Comparison of ENCODE assay signal across 11 cellular contexts in genomic region chr7:39130740-39131538, GRCh38.
A peak's percentile ranks its signal among the peaks of the same experiment; 100 is the strongest.
DNase-seq lines count a peak whose midpoint lies in the region; ATAC-seq and TF ChIP-seq lines count a peak whose summit lies in the region.
"Had no signal": no experiment of that assay in that cellular context is flagged by ENCODE, and none has a peak within 500 bp of the region (broad histone marks: within the 10 kb centered on the region; RNA-seq: fewer than 3 reads in every experiment).

No MANE protein-coding gene starts in this region.

- no peak overlapping the region for H3K14ac ChIP-seq in H9 (ENCODE audit: insufficient read depth, low read length)

- no peak overlapping the region for H2AFZ ChIP-seq in H9 (ENCODE audit: low read length)

- no peak overlapping the region for H3K18ac ChIP-seq in H9 (ENCODE audit: insufficient read length, low read depth, low read length)

- no peak overlapping the region for H3K23ac ChIP-seq in H9 (ENCODE audit: insufficient read length, low read depth, low read length)

- H4K8ac ChIP-seq in H9 (replicated peaks; ENCODE audit: insufficient read length, low read depth, low read length): no peak overlapping the region

- H4K20me1 ChIP-seq in H9 (ENCODE audit: control insufficient read depth, insufficient read depth, insufficient read length): no peaks in the 10 kb centered on the region

- TF ChIP-seq CTCF in right lobe of liver (IDR thresholded peaks at IDR 0.05) (no peak), sigmoid colon (IDR thresholded peaks at IDR 0.05) (no peak), suprapubic skin (IDR thresholded peaks at IDR 0.05) (no peak), H9 (conservative IDR thresholded peaks at IDR 0.05) (no peak)

- no peaks in the 10 kb centered on the region for H3K79me1 ChIP-seq in H9 (ENCODE audit: insufficient read depth, low read depth, low read length, poor library complexity, severe bottlenecking)

- 0 out of 3 replicates have a peak, but pooled peaks have one; percentile 24 for ATAC-seq in SK-N-SH treated with all-trans-retinoic acid at 6 μM for 48 hours
- ATAC-seq in right lobe of liver: peak; percentile 33 to 83 (median 44)

- no peak overlapping the region for H2BK5ac ChIP-seq in H9 (ENCODE audit: insufficient read length, low read length)

- H2BK15ac ChIP-seq in H9 (ENCODE audit: low read depth, low read length): no peak overlapping the region

- intact Hi-C loops in right lobe of liver (cut with DNase I) (no loop called here), sigmoid colon (cut with DNase I) (no loop called here)

- H2BK20ac ChIP-seq in H9 (ENCODE audit: low read depth, low read length, poor library complexity, severe bottlenecking): no peak overlapping the region

- H3K36me3 Mint-ChIP-seq in IgD-negative memory B cell (no peaks in the 10 kb centered on the region), H9 (ENCODE audit: insufficient read depth in 1 of 3, low read depth in 3 of 3) (no peaks in the 10 kb centered on the region)
- H3K36me3 Mint-ChIP-seq: mesothelial cell of epicardium had no signal

- no peaks in the 10 kb centered on the region for H3K79me2 ChIP-seq in H9 (ENCODE audit: insufficient read depth, low read length)

- no peak overlapping the region for H4K5ac ChIP-seq in H9 (ENCODE audit: insufficient read length, low read depth, low read length)

- H3K56ac ChIP-seq in H9 (ENCODE audit: insufficient read length, low read depth, low read length): no peak overlapping the region

- no peak overlapping the region for H3K4me2 ChIP-seq in H9 (ENCODE audit: insufficient read depth, insufficient read length, low read length)

- H3K27ac Mint-ChIP-seq in IgD-negative memory B cell (peak overlapping the region in 1 of 3 donors; percentile 71), H9 (no peak overlapping the region)
- H3K27ac Mint-ChIP-seq: mesothelial cell of epicardium had no signal

- H3K4me1 Mint-ChIP-seq in IgD-negative memory B cell (no peaks in the 10 kb centered on the region), H9 (peaks cover 8% of the 10 kb centered on the region in 2 experiments; a peak in 3 of 4 replicates)
- H3K4me1 Mint-ChIP-seq: mesothelial cell of epicardium had no signal

- no peak overlapping the region for H2AK5ac ChIP-seq in H9 (ENCODE audit: insufficient read length, low read length)

- no peak overlapping the region for H2BK120ac ChIP-seq in H9 (ENCODE audit: low read depth, low read length, poor library complexity, severe bottlenecking)

- H3K9me3 ChIP-seq in right lobe of liver: no peaks in the 10 kb centered on the region
- no peaks in the 10 kb centered on the region for H3K9me3 ChIP-seq in sigmoid colon
- H3K9me3 ChIP-seq in suprapubic skin: no peaks in the 10 kb centered on the region
- H3K9me3 ChIP-seq in H9 (ENCODE audit: control insufficient read depth, low read depth, low read length): no peaks in the 10 kb centered on the region
- H3K9me3 ChIP-seq: transverse colon had no signal

- H3K23me2 ChIP-seq in H9 (ENCODE audit: insufficient read length, low read depth, low read length, poor library complexity, severe bottlenecking): no peaks in the 10 kb centered on the region

- peaks cover 9% of the 10 kb centered on the region for H3K27me3 Mint-ChIP-seq in IgD-negative memory B cell
- H3K27me3 Mint-ChIP-seq in H9 (ENCODE audit: low read depth): no peaks in the 10 kb centered on the region

- no peaks in the 10 kb centered on the region for H3K4me1 ChIP-seq in right lobe of liver
- H3K4me1 ChIP-seq in sigmoid colon: no peaks in the 10 kb centered on the region
- H3K4me1 ChIP-seq in suprapubic skin: no peaks in the 10 kb centered on the region
- no peaks in the 10 kb centered on the region for H3K4me1 ChIP-seq in H9 (ENCODE audit: insufficient read depth, low read length)
- H3K4me1 ChIP-seq: transverse colon had no signal

- H3K9me3 Mint-ChIP-seq in IgD-negative memory B cell (peaks cover 0 to 2% (median 0%) of the 10 kb centered on the region in 3 donors), H9 (no peaks in the 10 kb centered on the region; a peak in 1 of 5 replicates)
- H3K9me3 Mint-ChIP-seq: mesothelial cell of epicardium had no signal

- H3K27me3 ChIP-seq in right lobe of liver (no peaks in the 10 kb centered on the region), sigmoid colon (no peaks in the 10 kb centered on the region), suprapubic skin (peaks cover 7% of the 10 kb centered on the region), H9 (ENCODE audit: insufficient read depth, low read length) (no peaks in the 10 kb centered on the region)
- H3K27me3 ChIP-seq: transverse colon had no signal

- peak overlapping the region in 3 of 4 donors; percentile 13 to 83 (median 71) for H3K4me3 Mint-ChIP-seq in IgD-negative memory B cell
- H3K4me3 Mint-ChIP-seq in H9: no peak overlapping the region
- H3K4me3 Mint-ChIP-seq: mesothelial cell of epicardium had no signal

- H2BK12ac ChIP-seq in H9 (ENCODE audit: insufficient read length, low read depth, low read length): no peak overlapping the region

- no peak overlapping the region; the same call in 1 of the 2 replicates for H3K4ac ChIP-seq in H9 (ENCODE audit: low read depth, low read length)

- peak; percentile 24 for DNase-seq in AG20443 (ENCODE audit: low spot score)
- no peak for DNase-seq in right lobe of liver
- no peak for DNase-seq in foreskin melanocyte
- no peak for DNase-seq in sigmoid colon
- no peak for DNase-seq in suprapubic skin (ENCODE audit: low spot score in 2 of 2)
- DNase-seq in H9: no peak
- DNase-seq: stimulated activated CD4-positive, alpha-beta T cell treated with anti-CD3 and anti-CD28 coated beads, Interleukin-2, amount 100 ng/mL, for 48 hours; transverse colon had no signal

- H3K27ac ChIP-seq in right lobe of liver (no peak overlapping the region), sigmoid colon (no peak overlapping the region), suprapubic skin (no peak overlapping the region), H9 (ENCODE audit: insufficient read length, low read depth, low read length) (no peak overlapping the region)
- H3K27ac ChIP-seq: transverse colon had no signal

- no peak overlapping the region for H4K91ac ChIP-seq in H9 (ENCODE audit: insufficient read length, low read depth, low read length)

- WGBS in right lobe of liver (ENCODE audit: insufficient coverage, low coverage, low lambda C conversion rate, missing lambda C conversion rate): 66% methylated on average over 22 of the region's 26 CpGs
- 40 to 48% methylated on average over 26 of the region's 26 CpGs for WGBS in sigmoid colon, 2 donors
- 64% methylated on average over 26 of the region's 26 CpGs for WGBS in suprapubic skin
- WGBS in H9 (ENCODE audit: extremely low coverage, insufficient read length, low lambda C conversion rate): no CpG with 5 or more reads among the region's 26 CpGs

- H3K4me3 ChIP-seq in right lobe of liver (peak overlapping the region in 2 of 3 donors; percentile 16 to 23), sigmoid colon (no peak overlapping the region), suprapubic skin (no peak overlapping the region)
- H3K4me3 ChIP-seq: transverse colon had no signal

- TF ChIP-seq POLR2A in right lobe of liver (IDR thresholded peaks at IDR 0.05) (no peak), sigmoid colon (IDR thresholded peaks at IDR 0.05) (no peak), suprapubic skin (IDR thresholded peaks at IDR 0.05) (no peak)

- no peak overlapping the region for H3T11ph ChIP-seq in H9 (ENCODE audit: low read length)

- TF ChIP-seq EP300 in sigmoid colon (IDR thresholded peaks at IDR 0.05): no peak
- TF ChIP-seq EP300 in suprapubic skin (IDR thresholded peaks at IDR 0.05): no peak

- H3K36me3 ChIP-seq in right lobe of liver (no peaks in the 10 kb centered on the region), sigmoid colon (no peaks in the 10 kb centered on the region), suprapubic skin (no peaks in the 10 kb centered on the region)
- H3K36me3 ChIP-seq: transverse colon had no signal

- no peak overlapping the region for H3K9ac ChIP-seq in H9 (ENCODE audit: extremely low read depth, insufficient read length, low read length)

TF ChIP-seq in SK-N-SH treated with all-trans-retinoic acid at 6 μM for 48 hours, 23 proteins besides CTCF, POLR2A, EP300 and RAD21:
- TF ChIP-seq PPARA (CRISPR knock-in tag; IDR thresholded peaks at IDR 0.05; ENCODE audit: borderline replicate concordance): no peak
- no peak for TF ChIP-seq ESRRG (CRISPR knock-in tag; IDR thresholded peaks at IDR 0.05)
- no peak for TF ChIP-seq ZNF565 (CRISPR knock-in tag; conservative IDR thresholded peaks at IDR 0.05; ENCODE audit: low read depth)
- no peak for TF ChIP-seq TCF4 (CRISPR knock-in tag; IDR thresholded peaks at IDR 0.05; ENCODE audit: borderline replicate concordance)
- TF ChIP-seq ZNF8 (CRISPR knock-in tag; IDR thresholded peaks at IDR 0.05): no peak
- TF ChIP-seq TOX (CRISPR knock-in tag; IDR thresholded peaks at IDR 0.05; ENCODE audit: borderline replicate concordance): no peak
- TF ChIP-seq BACH2 (CRISPR knock-in tag; IDR thresholded peaks at IDR 0.05; ENCODE audit: borderline replicate concordance): no peak
- no peak for TF ChIP-seq CSDC2 (CRISPR knock-in tag; IDR thresholded peaks at IDR 0.05)

Comparison
In these comparisons a context has a peak if more than half of its experiments do, and no peak if none do; other contexts are left out.
1. H3K4me3 Mint-ChIP-seq: peak in IgD-negative memory B cell (3 of 4); none in H9 (0 of 2).
2. H3K4me3 ChIP-seq: peak in right lobe of liver (2 of 3); none in sigmoid colon (0 of 4) and suprapubic skin (single experiment).